15 cellular contexts compared by ENCODE assay signal in the genomic region with DNA sequence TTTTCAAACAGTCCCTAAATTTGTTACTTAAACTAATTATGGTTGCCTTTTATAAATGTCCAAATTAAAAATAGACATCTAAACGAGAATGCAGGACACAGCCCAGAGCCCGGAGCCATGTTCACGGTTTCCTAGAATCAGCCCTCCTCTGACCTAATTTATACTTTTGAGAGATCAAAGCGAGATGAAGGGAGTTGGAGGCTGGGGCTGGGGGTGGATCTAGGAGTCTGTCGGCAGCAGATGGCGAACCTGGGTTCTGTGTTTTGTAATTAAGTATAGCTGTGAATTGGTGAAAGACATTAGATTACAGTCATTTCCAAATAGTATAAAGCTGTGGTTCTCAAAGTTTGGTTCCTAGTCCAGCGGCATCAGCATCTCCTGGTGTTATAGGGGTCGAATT.
A peak's percentile ranks its signal among the peaks of the same experiment; 100 is the strongest.
DNase-seq lines count a peak whose midpoint lies in the region; ATAC-seq, FAIRE-seq and TF ChIP-seq lines count a peak whose summit lies in the region.
"Had no signal": no experiment of that assay in that cellular context is flagged by ENCODE, and none has a peak within 500 bp of the region (broad histone marks: within the 10 kb centered on the region; RNA-seq: fewer than 3 reads in every experiment).

No MANE protein-coding gene starts in this region.

- H3K79me2 ChIP-seq in HepG2 (ENCODE audit: insufficient read depth, low read length) = no peaks in the 10 kb centered on the region

- no peak for TF ChIP-seq EP300 in HepG2 (IDR thresholded peaks at IDR 0.05; ENCODE audit: low read depth in 2 of 2, low read length in 2 of 2)
- TF ChIP-seq EP300 in HepG2 (CRISPR knock-in tag; IDR thresholded peaks at IDR 0.05; ENCODE audit: borderline replicate concordance) = no peak

- peak; percentile 31 for DNase-seq in Ammon's horn (ENCODE audit: low spot score)
- peak in 1 of 3 donors; percentile 57 for DNase-seq in CD4-positive, CD25-positive, alpha-beta regulatory T cell
- DNase-seq in WERI-Rb-1 = peak; percentile 35
- peak; percentile 41 for DNase-seq in endodermal cell
- DNase-seq in HepG2 (ENCODE audit: low spot score) = no peak
- no peak for DNase-seq in erythroblast (lab: John Stamatoyannopoulos, UW)
- DNase-seq in mesenteric fat pad (ENCODE audit: low spot score) = no peak
- DNase-seq: activated effector memory CD4-positive, alpha-beta T cell treated with anti-CD3 and anti-CD28 coated beads, Interleukin-2, amount 50 U/mL, for 16 hours; KBM-7; NCI-H1436 treated with DMSO at 0.1 percent for 48 hours; SJCRH30; stimulated activated naive CD4-positive, alpha-beta T cell had no signal

- H3K9ac ChIP-seq in endodermal cell (ENCODE audit: extremely low read depth, low read length, poor library complexity, severe bottlenecking) (no peak overlapping the region), HepG2 (ENCODE audit: insufficient read depth, low read depth, low read length) (no peak overlapping the region)

- H3K9me3 Mint-ChIP-seq in CD4-positive, CD25-positive, alpha-beta regulatory T cell = no peaks in the 10 kb centered on the region
- peaks cover 4% of the 10 kb centered on the region for H3K9me3 Mint-ChIP-seq in endodermal cell

- no peak overlapping the region for H3K4me2 ChIP-seq in HepG2 (ENCODE audit: low read depth, low read length)

- 82 to 92% methylated on average over 3 to 8 of the region's 8 CpGs for WGBS in endodermal cell (ENCODE audit: insufficient coverage in 1 of 2, insufficient read length in 1 of 2), 2 experiments
- 1% methylated on average over 8 of the region's 8 CpGs for WGBS in HepG2 (ENCODE audit: low lambda C conversion rate)

- intact Hi-C loops in HepG2 (cut with micrococcal nuclease; ENCODE audit: unreplicated experiment) = no loop called here

- peaks cover 56 to 82% (median 71%) of the 10 kb centered on the region in 4 donors for H3K4me1 Mint-ChIP-seq in CD4-positive, CD25-positive, alpha-beta regulatory T cell
- H3K4me1 Mint-ChIP-seq in endodermal cell = peaks cover 43% of the 10 kb centered on the region

- no peak overlapping the region for H2AFZ ChIP-seq in HepG2 (ENCODE audit: low read length)

- peak overlapping the region; percentile 28 to 84 (median 81) for H3K27ac Mint-ChIP-seq in CD4-positive, CD25-positive, alpha-beta regulatory T cell
- no peak overlapping the region for H3K27ac Mint-ChIP-seq in endodermal cell

- ATAC-seq in CD4-positive, CD25-positive, alpha-beta regulatory T cell (ENCODE audit: low read depth in 2 of 2) = peak; percentile 14 to 53
- ATAC-seq in HepG2 = no peak

- H3K4me3 ChIP-seq in CD4-positive, CD25-positive, alpha-beta regulatory T cell (ENCODE audit: low read depth, low read length) = peak overlapping the region; percentile 48
- H3K4me3 ChIP-seq in WERI-Rb-1 (ENCODE audit: low read depth, low read length) (no peak overlapping the region), endodermal cell (ENCODE audit: low read length) (no peak overlapping the region), HepG2 (replicated peaks in 1 of 3; ENCODE audit: insufficient read depth in 1 of 3, low read depth in 2 of 3, low read length in 3 of 3) (no peak overlapping the region)
- H3K4me3 ChIP-seq: SJCRH30 had no signal

- in situ Hi-C loops in HepG2 (cut with HindIII; ENCODE audit: extremely low pct_ligation_motif_present, low pct_unique_long_range_greater_than_20kb) = no loop called here

- H3K27me3 Mint-ChIP-seq in CD4-positive, CD25-positive, alpha-beta regulatory T cell = no peaks in the 10 kb centered on the region
- no peaks in the 10 kb centered on the region for H3K27me3 Mint-ChIP-seq in endodermal cell (ENCODE audit: insufficient read depth)

- no TSS peak for BruUV-seq in HepG2 (replicated peaks; lab: Mats Ljungman, UMichigan)

- H3K27ac ChIP-seq in CD4-positive, CD25-positive, alpha-beta regulatory T cell (ENCODE audit: insufficient read depth, low read length, poor library complexity, severe bottlenecking) = peak overlapping the region; percentile 47
- peak overlapping the region; percentile 32 for H3K27ac ChIP-seq in WERI-Rb-1
- H3K27ac ChIP-seq in endodermal cell (ENCODE audit: low read depth, low read length) = no peak overlapping the region
- H3K27ac ChIP-seq in HepG2 (ENCODE audit: extremely low read length, insufficient read depth, low read length) = no peak overlapping the region
- H3K27ac ChIP-seq: SJCRH30, VCaP had no signal

- no peak for TF ChIP-seq RAD21 in HepG2 (CRISPR knock-in tag; IDR thresholded peaks at IDR 0.05)

- H3K27me3 ChIP-seq in CD4-positive, CD25-positive, alpha-beta regulatory T cell (ENCODE audit: control insufficient read depth, insufficient read depth, low read length) = no peaks in the 10 kb centered on the region
- H3K27me3 ChIP-seq in WERI-Rb-1 (ENCODE audit: insufficient read depth, low read depth, severe bottlenecking) (no peaks in the 10 kb centered on the region), endodermal cell (ENCODE audit: control insufficient read depth, insufficient read depth, low read length, poor library complexity, severe bottlenecking) (no peaks in the 10 kb centered on the region), HepG2 (ENCODE audit: control insufficient read depth in 1 of 2, insufficient read depth in 2 of 2, low read length in 2 of 2) (peaks cover 0 to 34% of the 10 kb centered on the region in 2 experiments; a peak in 2 of 5 replicates)
- H3K27me3 ChIP-seq: SJCRH30 had no signal

- POLR2A ChIA-PET in HepG2 (lab: Yijun Ruan, JAX) = no interaction called here

- no peaks in the 10 kb centered on the region for H3K9me3 ChIP-seq in CD4-positive, CD25-positive, alpha-beta regulatory T cell (ENCODE audit: control insufficient read depth in 2 of 2, low read length in 2 of 2)
- H3K9me3 ChIP-seq in WERI-Rb-1 (ENCODE audit: severe bottlenecking) (no peaks in the 10 kb centered on the region), endodermal cell (ENCODE audit: control insufficient read depth, low read length) (no peaks in the 10 kb centered on the region), HepG2 (ENCODE audit: low read length) (no peaks in the 10 kb centered on the region)
- H3K9me3 ChIP-seq: SJCRH30 had no signal

- H4K20me1 ChIP-seq in HepG2 (ENCODE audit: insufficient read depth, low read length) = no peaks in the 10 kb centered on the region

- TF ChIP-seq POLR2A in HepG2 (IDR thresholded peaks at IDR 0.05; ENCODE audit: insufficient read depth in 1 of 2, low read depth in 2 of 2, low read length in 2 of 2) (no peak), erythroblast (IDR thresholded peaks at IDR 0.05; ENCODE audit: low read length) (no peak)

- peaks cover 6% of the 10 kb centered on the region for H3K36me3 Mint-ChIP-seq in CD4-positive, CD25-positive, alpha-beta regulatory T cell
- no peaks in the 10 kb centered on the region for H3K36me3 Mint-ChIP-seq in endodermal cell (ENCODE audit: low read depth)

- H3K36me3 ChIP-seq in CD4-positive, CD25-positive, alpha-beta regulatory T cell (ENCODE audit: control insufficient read depth, insufficient read depth, low read length) = no peaks in the 10 kb centered on the region
- H3K36me3 ChIP-seq in WERI-Rb-1 (no peaks in the 10 kb centered on the region), endodermal cell (ENCODE audit: control insufficient read depth, insufficient read depth, low read length) (no peaks in the 10 kb centered on the region), HepG2 (replicated peaks in 1 of 2; ENCODE audit: control insufficient read depth in 1 of 2, insufficient read depth in 2 of 2, low read length in 2 of 2) (no peaks in the 10 kb centered on the region)
- H3K36me3 ChIP-seq: SJCRH30 had no signal

- TF ChIP-seq CTCF in WERI-Rb-1 (IDR thresholded peaks at IDR 0.05; ENCODE audit: low read depth, low read length) (no peak), endodermal cell (conservative IDR thresholded peaks at IDR 0.05) (no peak), HepG2 (CRISPR knock-in tag; IDR thresholded peaks at IDR 0.05) (no peak)

- peak overlapping the region; percentile 23 to 86 (median 76) for H3K4me3 Mint-ChIP-seq in CD4-positive, CD25-positive, alpha-beta regulatory T cell
- H3K4me3 Mint-ChIP-seq in endodermal cell = no peak overlapping the region

- peaks cover 42% of the 10 kb centered on the region for H3K4me1 ChIP-seq in CD4-positive, CD25-positive, alpha-beta regulatory T cell (ENCODE audit: control insufficient read depth, insufficient read depth, low read length, poor library complexity, severe bottlenecking)
- H3K4me1 ChIP-seq in endodermal cell (ENCODE audit: control insufficient read depth, insufficient read depth, low read length) (peaks cover 10% of the 10 kb centered on the region), HepG2 (ENCODE audit: insufficient read depth, low read length) (no peaks in the 10 kb centered on the region)

- FAIRE-seq in HepG2 (lab: Jason Lieb, UNC) = no peak
- FAIRE-seq: G401.6, H1 had no signal

- CTCF ChIA-PET in HepG2 (lab: Yijun Ruan, JAX; ENCODE audit: low intra/inter-chr PET ratio, low total read pairs) = no interaction called here

TF ChIP-seq in HepG2, 621 proteins besides CTCF, POLR2A, EP300 and RAD21:
- no peak for TF ChIP-seq PITX1 (CRISPR knock-in tag; IDR thresholded peaks at IDR 0.05)
- TF ChIP-seq SRF (IDR thresholded peaks at IDR 0.05; ENCODE audit: low read depth, low read length) = no peak
- no peak for TF ChIP-seq ZNF75D (CRISPR knock-in tag; IDR thresholded peaks at IDR 0.05; ENCODE audit: borderline replicate concordance)
- TF ChIP-seq FOXO1 (CRISPR knock-in tag; IDR thresholded peaks at IDR 0.05) = no peak
- TF ChIP-seq ZNF468 (CRISPR knock-in tag; IDR thresholded peaks at IDR 0.05) = no peak
- TF ChIP-seq SRSF1 (optimal IDR thresholded peaks at IDR 0.05; ENCODE audit: low read depth, low read length) = no peak
- no peak for TF ChIP-seq MEIS1 (CRISPR knock-in tag; IDR thresholded peaks at IDR 0.05; ENCODE audit: borderline replicate concordance)
- no peak for TF ChIP-seq ZNF749 (CRISPR knock-in tag; IDR thresholded peaks at IDR 0.05; ENCODE audit: borderline replicate concordance)
TF ChIP-seq in HepG2: peak in this region for 0.

Comparison
In these comparisons a context has a peak if more than half of its experiments do, and no peak if none do; other contexts are left out.
1. DNase-seq: peak in Ammon's horn (single experiment), WERI-Rb-1 (single experiment) and endodermal cell (single experiment); none in HepG2 (single experiment), erythroblast (0 of 2) and mesenteric fat pad (single experiment).
2. H3K27ac ChIP-seq: peak in CD4-positive, CD25-positive, alpha-beta regulatory T cell (single experiment) and WERI-Rb-1 (single experiment); none in endodermal cell (single experiment) and HepG2 (single experiment).